In genomic region chr7:128131115-128131514, GRCh38 we compare ENCODE assay signal across 26 cellular contexts.
DNase-seq lines count a peak whose midpoint lies in the region; ATAC-seq, FAIRE-seq and TF ChIP-seq lines count a peak whose summit lies in the region.
"Had no signal": no experiment of that assay in that cellular context is flagged by ENCODE, and none has a peak within 500 bp of the region (broad histone marks: within the 10 kb centered on the region; RNA-seq: fewer than 3 reads in every experiment).

No MANE protein-coding gene starts in this region.

- DNase-seq in NB4 (ENCODE audit: low read depth): no peak
- no peak for DNase-seq in endothelial cell of umbilical vein (ENCODE audit: low read depth, low spot score)
- peak; percentile 38 for DNase-seq in osteocyte (ENCODE audit: extremely low spot score, unreplicated experiment)
- no peak for DNase-seq in stimulated activated CD4-positive, alpha-beta T cell treated with anti-CD3 and anti-CD28 coated beads, Interleukin-4, amount 100 ng/mL, for 1 hour
- DNase-seq: AML-193; C1 segment of cervical spinal cord; CD4-positive, alpha-beta memory T cell; CD4-positive, CD25-positive, alpha-beta regulatory T cell; CD8-positive, alpha-beta memory T cell; COR-L47; DMS 273 treated with DMSO at 0.1 percent for 48 hours; DMS153; DMS53; DMS79; DND-41; GF-D8 had no signal

- H3K4me1 Mint-ChIP-seq in osteocyte (ENCODE audit: unreplicated experiment): peaks cover 6% of the 10 kb centered on the region

- ATAC-seq in GM21390 (IDR thresholded peaks at IDR 0.05; ENCODE audit: unreplicated experiment) (no peak), HG03095 (IDR thresholded peaks at IDR 0.05; ENCODE audit: unreplicated experiment) (no peak)
- ATAC-seq: A549 had no signal

- no peak for FAIRE-seq in endothelial cell of umbilical vein (lab: Jason Lieb, UNC)
- FAIRE-seq: A549, G401.6, GM12891, GM19239 had no signal

- H3K27me3 Mint-ChIP-seq in osteocyte (ENCODE audit: unreplicated experiment): peaks cover 28% of the 10 kb centered on the region

- H3K9me3 Mint-ChIP-seq in osteocyte (ENCODE audit: unreplicated experiment): no peaks in the 10 kb centered on the region
- H3K9me3 Mint-ChIP-seq: CD8-positive, alpha-beta memory T cell had no signal

- H3K4me2 ChIP-seq in BLaER1 treated with 17β-estradiol and CSF1 and Interleukin-3, amounts not matched to agents 10 nM and 100 nM: peak overlapping the region in 6 of 11 experiments; percentile 0 to 78 (median 62); a peak in 7 of 22 replicates
- H3K4me2 ChIP-seq in endothelial cell of umbilical vein (ENCODE audit: insufficient read depth, low read length): no peak overlapping the region
- H3K4me2 ChIP-seq: A549 had no signal

- POLR2A ChIA-PET in endothelial cell of umbilical vein (lab: Charles Lee): interaction anchor here (0.7 kb wide), 1 partner anchor 9 kb away, joined by 4 read pairs; no protein-coding TSS in a partner anchor

- TF ChIP-seq CTCF in NB4 (IDR thresholded peaks at IDR 0.05; ENCODE audit: low read depth, low read length) (no peak), endothelial cell of umbilical vein (IDR thresholded peaks at IDR 0.05; ENCODE audit: extremely low read depth in 1 of 2, insufficient read depth in 1 of 2, low read depth in 1 of 2, low read length in 2 of 2) (no peak), osteocyte (IDR thresholded peaks at IDR 0.05) (no peak)

- H3K9ac ChIP-seq in BLaER1 treated with 17β-estradiol and CSF1 and Interleukin-3, amounts not matched to agents 10 nM and 100 nM: no peak overlapping the region
- H3K9ac ChIP-seq in endothelial cell of umbilical vein (replicated peaks; ENCODE audit: extremely low read depth, insufficient read depth, low read length): peak overlapping the region; percentile 24

- H3K27ac Mint-ChIP-seq in osteocyte (ENCODE audit: unreplicated experiment): no peak overlapping the region
- H3K27ac Mint-ChIP-seq: B cell; CD14-positive monocyte; CD4-positive, alpha-beta memory T cell; CD4-positive, CD25-positive, alpha-beta regulatory T cell; CD8-positive, alpha-beta memory T cell had no signal

- BruUV-seq in endothelial cell of umbilical vein (replicated peaks; lab: Mats Ljungman, UMichigan): no TSS peak

- peaks cover 0 to 3% (median 0%) of the 10 kb centered on the region in 11 experiments; a peak in 2 of 22 replicates for H3K9me3 ChIP-seq in BLaER1 treated with 17β-estradiol and CSF1 and Interleukin-3, amounts not matched to agents 10 nM and 100 nM (replicated peaks in 1 of 11)
- no peaks in the 10 kb centered on the region for H3K9me3 ChIP-seq in endothelial cell of umbilical vein (replicated peaks; ENCODE audit: control insufficient read depth, insufficient read depth, low read length)
- H3K9me3 ChIP-seq: A549 had no signal

- H3K27ac ChIP-seq in BLaER1 treated with 17β-estradiol and CSF1 and Interleukin-3, amounts not matched to agents 10 nM and 100 nM: no peak overlapping the region
- peak overlapping the region; percentile 93 for H3K27ac ChIP-seq in endothelial cell of umbilical vein (ENCODE audit: insufficient read depth, low read depth, low read length)
- H3K27ac ChIP-seq: 22Rv1, A549 had no signal

- CTCF ChIA-PET in endothelial cell of umbilical vein (lab: Charles Lee): interaction anchor here (0.6 to 1.4 kb wide), 2 partner anchors 15 to 24 kb away, joined by 3 to 4 read pairs; no protein-coding TSS in a partner anchor

- no peak overlapping the region for H3K4me3 ChIP-seq in BLaER1 treated with 17β-estradiol and CSF1 and Interleukin-3, amounts not matched to agents 10 nM and 100 nM
- H3K4me3 ChIP-seq in NB4 (ENCODE audit: low read depth, low read length) (peak overlapping the region; percentile 81), endothelial cell of umbilical vein (replicated peaks in 1 of 3; ENCODE audit: insufficient read depth in 1 of 3, low read depth in 1 of 3, low read length in 3 of 3) (no peak overlapping the region)
- H3K4me3 ChIP-seq: A549 had no signal

- H3K4me1 ChIP-seq in BLaER1 treated with 17β-estradiol and CSF1 and Interleukin-3, amounts not matched to agents 10 nM and 100 nM: peaks cover 24 to 78% (median 43%) of the 10 kb centered on the region in 10 experiments
- peaks cover 31% of the 10 kb centered on the region for H3K4me1 ChIP-seq in endothelial cell of umbilical vein (ENCODE audit: control insufficient read depth, extremely low read depth, insufficient read depth, low read length)

- no peaks in the 10 kb centered on the region for H3K9me1 ChIP-seq in endothelial cell of umbilical vein (replicated peaks; ENCODE audit: control insufficient read depth, extremely low read depth, insufficient read depth, low read length)

- no peaks in the 10 kb centered on the region for H3K79me2 ChIP-seq in endothelial cell of umbilical vein (ENCODE audit: control insufficient read depth, insufficient read depth, low read length)

- no peaks in the 10 kb centered on the region for H4K20me1 ChIP-seq in BLaER1 treated with 17β-estradiol and CSF1 and Interleukin-3, amounts not matched to agents 10 nM and 100 nM
- no peaks in the 10 kb centered on the region for H4K20me1 ChIP-seq in endothelial cell of umbilical vein (replicated peaks; ENCODE audit: control insufficient read depth, extremely low read depth, insufficient read depth, low read length)

- dilution Hi-C loops in endothelial cell of umbilical vein (cut with MboI; ENCODE audit: extremely low pct_ligation_motif_present, low sequenced_read_pairs): no loop called here

- no peaks in the 10 kb centered on the region for H3K36me3 ChIP-seq in BLaER1 treated with 17β-estradiol and CSF1 and Interleukin-3, amounts not matched to agents 10 nM and 100 nM
- no peaks in the 10 kb centered on the region for H3K36me3 ChIP-seq in endothelial cell of umbilical vein (ENCODE audit: control insufficient read depth in 2 of 2, extremely low read depth in 1 of 2, insufficient read depth in 2 of 2, low read length in 2 of 2)

- H3K4me3 Mint-ChIP-seq in osteocyte (ENCODE audit: unreplicated experiment): no peak overlapping the region
- H3K4me3 Mint-ChIP-seq: B cell; CD14-positive monocyte; CD4-positive, alpha-beta memory T cell; CD4-positive, CD25-positive, alpha-beta regulatory T cell; CD8-positive, alpha-beta memory T cell had no signal

- H2AFZ ChIP-seq in endothelial cell of umbilical vein (ENCODE audit: low read depth, low read length): peak overlapping the region; percentile 69

- intact Hi-C loops in endothelial cell of umbilical vein (cut with micrococcal nuclease): loop anchor here (5.0 to 10.0 kb wide), 2 partner anchors 99 to 426 kb away; partner anchors contain the start of gene LRRC4

- TF ChIP-seq POLR2A in NB4 (IDR thresholded peaks at IDR 0.05; ENCODE audit: extremely low read depth, insufficient read length): no peak
- no peak for TF ChIP-seq POLR2A in endothelial cell of umbilical vein (IDR thresholded peaks at IDR 0.05; ENCODE audit: low read depth, low read length)

- H3K27me3 ChIP-seq in BLaER1 treated with 17β-estradiol and CSF1 and Interleukin-3, amounts not matched to agents 10 nM and 100 nM: peaks cover 0 to 15% (median 11%) of the 10 kb centered on the region in 11 experiments; a peak in 13 of 22 replicates
- peaks cover 7 to 14% of the 10 kb centered on the region in 2 experiments for H3K27me3 ChIP-seq in endothelial cell of umbilical vein (ENCODE audit: control insufficient read depth in 2 of 2, insufficient read depth in 2 of 2, low read length in 2 of 2)

- H3K36me3 Mint-ChIP-seq in osteocyte (ENCODE audit: unreplicated experiment): no peaks in the 10 kb centered on the region
- H3K36me3 Mint-ChIP-seq: CD4-positive, CD25-positive, alpha-beta regulatory T cell; CD8-positive, alpha-beta memory T cell had no signal

TF ChIP-seq in endothelial cell of umbilical vein, 7 proteins besides CTCF, POLR2A, EP300 and RAD21:
- TF ChIP-seq POLR2AphosphoS5 (IDR thresholded peaks at IDR 0.05; ENCODE audit: insufficient read depth, low read depth, low read length): no peak
- no peak for TF ChIP-seq FOS (IDR thresholded peaks at IDR 0.05; ENCODE audit: borderline replicate concordance, insufficient read depth, low read length)
- no peak for TF ChIP-seq MYC (IDR thresholded peaks at IDR 0.05; ENCODE audit: low read depth, low read length)
- TF ChIP-seq JUN (IDR thresholded peaks at IDR 0.05; ENCODE audit: borderline replicate concordance, insufficient read depth, insufficient read length, low read depth): no peak
- TF ChIP-seq EZH2 (IDR thresholded peaks at IDR 0.05; ENCODE audit: borderline replicate concordance, low read depth, low read length, severe bottlenecking): no peak
